ENCODE assay signal across 1 cellular context in the genomic region with DNA sequence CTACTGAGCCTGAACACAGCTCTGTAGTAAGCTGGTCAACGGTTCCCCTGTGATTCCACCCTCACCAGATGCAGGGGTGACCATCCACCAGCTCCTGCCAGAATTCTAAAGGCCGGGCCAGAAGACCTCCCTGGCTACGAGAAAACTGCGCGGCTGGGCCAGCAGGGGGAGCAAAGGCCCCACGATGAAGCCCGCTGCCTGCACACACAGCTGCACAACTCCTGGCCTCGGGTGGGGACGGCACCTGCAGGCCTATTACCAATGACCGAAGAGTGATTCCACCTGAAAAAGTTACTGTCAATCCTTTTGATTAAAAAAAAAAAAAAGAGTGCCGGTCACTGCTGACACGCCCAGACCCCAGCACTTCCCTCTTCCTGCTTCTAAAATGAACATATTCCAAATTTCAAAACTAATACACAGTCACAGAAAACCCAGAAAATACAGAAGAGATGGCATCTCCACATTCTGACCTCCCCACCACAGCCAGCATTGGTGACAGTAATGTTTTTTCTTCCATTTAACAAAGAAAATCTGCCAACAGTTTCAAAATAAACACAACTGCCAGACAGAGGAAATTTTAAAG.
TF ChIP-seq lines count a peak whose summit lies in the region.

No MANE protein-coding gene starts in this region.

TF ChIP-seq in SK-N-SH, 30 proteins besides CTCF, POLR2A, EP300 and RAD21 (continued from another document):
- TF ChIP-seq, protein P1, sequence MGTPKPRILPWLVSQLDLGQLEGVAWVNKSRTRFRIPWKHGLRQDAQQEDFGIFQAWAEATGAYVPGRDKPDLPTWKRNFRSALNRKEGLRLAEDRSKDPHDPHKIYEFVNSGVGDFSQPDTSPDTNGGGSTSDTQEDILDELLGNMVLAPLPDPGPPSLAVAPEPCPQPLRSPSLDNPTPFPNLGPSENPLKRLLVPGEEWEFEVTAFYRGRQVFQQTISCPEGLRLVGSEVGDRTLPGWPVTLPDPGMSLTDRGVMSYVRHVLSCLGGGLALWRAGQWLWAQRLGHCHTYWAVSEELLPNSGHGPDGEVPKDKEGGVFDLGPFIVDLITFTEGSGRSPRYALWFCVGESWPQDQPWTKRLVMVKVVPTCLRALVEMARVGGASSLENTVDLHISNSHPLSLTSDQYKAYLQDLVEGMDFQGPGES (IDR thresholded peaks at IDR 0.05; ENCODE audit: low read depth, low read length): no peak
